In the genomic region with DNA sequence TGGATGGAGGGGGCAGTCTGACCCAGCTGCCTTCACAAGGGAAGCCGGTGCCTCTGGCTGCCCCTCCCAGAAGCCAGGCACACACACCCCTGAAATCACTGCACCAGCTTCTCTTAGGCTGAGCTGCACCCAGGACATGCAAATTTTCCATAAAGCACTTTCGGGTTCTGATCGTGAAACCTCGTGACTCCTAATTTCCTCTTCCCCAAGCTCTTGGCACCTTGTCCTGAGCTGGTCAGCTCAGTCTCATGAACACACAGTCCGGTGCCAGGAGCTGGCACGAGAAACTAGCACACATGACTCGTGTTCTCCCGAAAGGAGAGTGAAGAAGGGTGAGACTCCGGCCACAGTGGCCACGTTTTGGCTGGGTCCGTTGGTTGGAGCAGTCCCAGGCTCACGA, we compare ENCODE assay signal across 11 cellular contexts. TPM values are rescaled to one million over a fixed set of nuclear protein-coding genes. Genes with fewer than 3 reads are reported as not detected.
DNase-seq lines count a peak whose midpoint lies in the region; ATAC-seq and TF ChIP-seq lines count a peak whose summit lies in the region.
"Had no signal": no experiment of that assay in that cellular context is flagged by ENCODE, and none has a peak within 500 bp of the region (broad histone marks: within the 10 kb centered on the region; RNA-seq: fewer than 3 reads in every experiment).

No MANE protein-coding gene starts in this region.

- POLR2A ChIA-PET in WTC11 (lab: Charles Lee), result no interaction called here

- no peak for TF ChIP-seq CTCF in C4-2B (conservative IDR thresholded peaks at IDR 0.05)
- TF ChIP-seq CTCF in WTC11 (IDR thresholded peaks at IDR 0.05), result no peak
- no peak for TF ChIP-seq CTCF in retinal pigment epithelial cell (conservative IDR thresholded peaks at IDR 0.05; ENCODE audit: low read depth, low read length)

- DNase-seq in WTC11 (ENCODE audit: low spot score), result no peak
- peak; percentile 51 for DNase-seq in globus pallidus (ENCODE audit: low spot score)
- DNase-seq in retinal pigment epithelial cell (ENCODE audit: low read depth), result peak; percentile 97
- DNase-seq in NCI-H187 (lab: John Stamatoyannopoulos, UW), result no peak
- no peak for DNase-seq in activated T-cell treated with anti-CD3 and anti-CD28 coated beads, Interleukin-2, amount 50 U/mL, for 24 hours
- DNase-seq: activated CD4-positive, alpha-beta T cell treated with anti-CD3 and anti-CD28 coated beads, Interleukin-2, amount 50 U/mL, for 48 hours; CD8-positive, alpha-beta memory T cell; NCI-H82 had no signal

- H3K27ac Mint-ChIP-seq in WTC11, result 0 out of 2 replicates have a peak overlapping the region, but pooled peaks have one; percentile 33
- H3K27ac Mint-ChIP-seq in activated T-cell treated with anti-CD3 and anti-CD28 coated beads, Interleukin-2, amount 50 U/mL, for 24 hours, result no peak overlapping the region
- H3K27ac Mint-ChIP-seq: CD8-positive, alpha-beta memory T cell had no signal

- H3K27ac ChIP-seq in C4-2B, result peak overlapping the region; percentile 62

- peaks cover 12% of the 10 kb centered on the region for H3K27me3 Mint-ChIP-seq in WTC11 (ENCODE audit: low read depth)
- H3K27me3 Mint-ChIP-seq in activated T-cell treated with anti-CD3 and anti-CD28 coated beads, Interleukin-2, amount 50 U/mL, for 24 hours, result no peaks in the 10 kb centered on the region

- CTCF ChIA-PET in WTC11 (lab: Charles Lee), result interaction anchor here (0.5 to 3.8 kb wide), 7 partner anchors 12 to 133 kb away, joined by 3 to 99 read pairs (median 4); no protein-coding TSS in a partner anchor

- H3K9me3 Mint-ChIP-seq in WTC11, result no peaks in the 10 kb centered on the region
- H3K9me3 Mint-ChIP-seq in activated T-cell treated with anti-CD3 and anti-CD28 coated beads, Interleukin-2, amount 50 U/mL, for 24 hours, result no peaks in the 10 kb centered on the region
- H3K9me3 Mint-ChIP-seq: CD8-positive, alpha-beta memory T cell had no signal

- no peak overlapping the region for H3K4me3 Mint-ChIP-seq in WTC11
- H3K4me3 Mint-ChIP-seq in activated T-cell treated with anti-CD3 and anti-CD28 coated beads, Interleukin-2, amount 50 U/mL, for 24 hours, result no peak overlapping the region
- H3K4me3 Mint-ChIP-seq: CD8-positive, alpha-beta memory T cell had no signal

- peaks cover 12% of the 10 kb centered on the region for H3K4me1 Mint-ChIP-seq in WTC11
- H3K4me1 Mint-ChIP-seq in activated T-cell treated with anti-CD3 and anti-CD28 coated beads, Interleukin-2, amount 50 U/mL, for 24 hours (ENCODE audit: low read depth), result peaks cover 2% of the 10 kb centered on the region

- ATAC-seq in WTC11 (no peak), GM21717 (IDR thresholded peaks at IDR 0.05; ENCODE audit: unreplicated experiment) (no peak), HG02981 (IDR thresholded peaks at IDR 0.05; ENCODE audit: unreplicated experiment) (no peak)

- no peaks in the 10 kb centered on the region for H3K36me3 Mint-ChIP-seq in WTC11
- H3K36me3 Mint-ChIP-seq in activated T-cell treated with anti-CD3 and anti-CD28 coated beads, Interleukin-2, amount 50 U/mL, for 24 hours (ENCODE audit: low read depth), result no peaks in the 10 kb centered on the region
- H3K36me3 Mint-ChIP-seq: CD8-positive, alpha-beta memory T cell had no signal

- no peak overlapping the region for H3K4me3 ChIP-seq in retinal pigment epithelial cell (ENCODE audit: low read length)

TF ChIP-seq in WTC11, 78 proteins besides CTCF, POLR2A, EP300 and RAD21 (continues in another document):
- TF ChIP-seq, protein P1, sequence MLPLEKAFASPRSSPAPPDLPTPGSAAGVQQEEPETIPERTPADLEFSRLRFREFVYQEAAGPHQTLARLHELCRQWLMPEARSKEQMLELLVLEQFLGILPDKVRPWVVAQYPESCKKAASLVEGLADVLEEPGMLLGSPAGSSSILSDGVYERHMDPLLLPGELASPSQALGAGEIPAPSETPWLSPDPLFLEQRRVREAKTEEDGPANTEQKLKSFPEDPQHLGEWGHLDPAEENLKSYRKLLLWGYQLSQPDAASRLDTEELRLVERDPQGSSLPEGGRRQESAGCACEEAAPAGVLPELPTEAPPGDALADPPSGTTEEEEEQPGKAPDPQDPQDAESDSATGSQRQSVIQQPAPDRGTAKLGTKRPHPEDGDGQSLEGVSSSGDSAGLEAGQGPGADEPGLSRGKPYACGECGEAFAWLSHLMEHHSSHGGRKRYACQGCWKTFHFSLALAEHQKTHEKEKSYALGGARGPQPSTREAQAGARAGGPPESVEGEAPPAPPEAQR (CRISPR knock-in tag; IDR thresholded peaks at IDR 0.05), result no peak
- no peak for TF ChIP-seq NFATC4 (CRISPR knock-in tag; IDR thresholded peaks at IDR 0.05)
- TF ChIP-seq CBFB (CRISPR knock-in tag; IDR thresholded peaks at IDR 0.05; ENCODE audit: low read depth), result no peak
- TF ChIP-seq ATF1 (CRISPR knock-in tag; IDR thresholded peaks at IDR 0.05), result no peak
- TF ChIP-seq, protein P2, sequence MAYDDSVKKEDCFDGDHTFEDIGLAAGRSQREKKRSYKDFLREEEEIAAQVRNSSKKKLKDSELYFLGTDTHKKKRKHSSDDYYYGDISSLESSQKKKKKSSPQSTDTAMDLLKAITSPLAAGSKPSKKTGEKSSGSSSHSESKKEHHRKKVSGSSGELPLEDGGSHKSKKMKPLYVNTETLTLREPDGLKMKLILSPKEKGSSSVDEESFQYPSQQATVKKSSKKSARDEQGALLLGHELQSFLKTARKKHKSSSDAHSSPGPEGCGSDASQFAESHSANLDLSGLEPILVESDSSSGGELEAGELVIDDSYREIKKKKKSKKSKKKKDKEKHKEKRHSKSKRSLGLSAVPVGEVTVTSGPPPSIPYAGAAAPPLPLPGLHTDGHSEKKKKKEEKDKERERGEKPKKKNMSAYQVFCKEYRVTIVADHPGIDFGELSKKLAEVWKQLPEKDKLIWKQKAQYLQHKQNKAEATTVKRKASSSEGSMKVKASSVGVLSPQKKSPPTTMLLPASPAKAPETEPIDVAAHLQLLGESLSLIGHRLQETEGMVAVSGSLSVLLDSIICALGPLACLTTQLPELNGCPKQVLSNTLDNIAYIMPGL (CRISPR knock-in tag; IDR thresholded peaks at IDR 0.05), result no peak
- TF ChIP-seq, protein P3, sequence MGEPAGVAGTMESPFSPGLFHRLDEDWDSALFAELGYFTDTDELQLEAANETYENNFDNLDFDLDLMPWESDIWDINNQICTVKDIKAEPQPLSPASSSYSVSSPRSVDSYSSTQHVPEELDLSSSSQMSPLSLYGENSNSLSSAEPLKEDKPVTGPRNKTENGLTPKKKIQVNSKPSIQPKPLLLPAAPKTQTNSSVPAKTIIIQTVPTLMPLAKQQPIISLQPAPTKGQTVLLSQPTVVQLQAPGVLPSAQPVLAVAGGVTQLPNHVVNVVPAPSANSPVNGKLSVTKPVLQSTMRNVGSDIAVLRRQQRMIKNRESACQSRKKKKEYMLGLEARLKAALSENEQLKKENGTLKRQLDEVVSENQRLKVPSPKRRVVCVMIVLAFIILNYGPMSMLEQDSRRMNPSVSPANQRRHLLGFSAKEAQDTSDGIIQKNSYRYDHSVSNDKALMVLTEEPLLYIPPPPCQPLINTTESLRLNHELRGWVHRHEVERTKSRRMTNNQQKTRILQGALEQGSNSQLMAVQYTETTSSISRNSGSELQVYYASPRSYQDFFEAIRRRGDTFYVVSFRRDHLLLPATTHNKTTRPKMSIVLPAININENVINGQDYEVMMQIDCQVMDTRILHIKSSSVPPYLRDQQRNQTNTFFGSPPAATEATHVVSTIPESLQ (CRISPR knock-in tag; IDR thresholded peaks at IDR 0.05), result no peak
- no peak for TF ChIP-seq MXD4 (CRISPR knock-in tag; IDR thresholded peaks at IDR 0.05; ENCODE audit: borderline replicate concordance)
- no peak for TF ChIP-seq NR2C2 (CRISPR knock-in tag; IDR thresholded peaks at IDR 0.05)
- TF ChIP-seq, protein P4, sequence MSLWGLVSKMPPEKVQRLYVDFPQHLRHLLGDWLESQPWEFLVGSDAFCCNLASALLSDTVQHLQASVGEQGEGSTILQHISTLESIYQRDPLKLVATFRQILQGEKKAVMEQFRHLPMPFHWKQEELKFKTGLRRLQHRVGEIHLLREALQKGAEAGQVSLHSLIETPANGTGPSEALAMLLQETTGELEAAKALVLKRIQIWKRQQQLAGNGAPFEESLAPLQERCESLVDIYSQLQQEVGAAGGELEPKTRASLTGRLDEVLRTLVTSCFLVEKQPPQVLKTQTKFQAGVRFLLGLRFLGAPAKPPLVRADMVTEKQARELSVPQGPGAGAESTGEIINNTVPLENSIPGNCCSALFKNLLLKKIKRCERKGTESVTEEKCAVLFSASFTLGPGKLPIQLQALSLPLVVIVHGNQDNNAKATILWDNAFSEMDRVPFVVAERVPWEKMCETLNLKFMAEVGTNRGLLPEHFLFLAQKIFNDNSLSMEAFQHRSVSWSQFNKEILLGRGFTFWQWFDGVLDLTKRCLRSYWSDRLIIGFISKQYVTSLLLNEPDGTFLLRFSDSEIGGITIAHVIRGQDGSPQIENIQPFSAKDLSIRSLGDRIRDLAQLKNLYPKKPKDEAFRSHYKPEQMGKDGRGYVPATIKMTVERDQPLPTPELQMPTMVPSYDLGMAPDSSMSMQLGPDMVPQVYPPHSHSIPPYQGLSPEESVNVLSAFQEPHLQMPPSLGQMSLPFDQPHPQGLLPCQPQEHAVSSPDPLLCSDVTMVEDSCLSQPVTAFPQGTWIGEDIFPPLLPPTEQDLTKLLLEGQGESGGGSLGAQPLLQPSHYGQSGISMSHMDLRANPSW (CRISPR knock-in tag; conservative IDR thresholded peaks at IDR 0.05; ENCODE audit: low read depth), result no peak
- TF ChIP-seq, protein P5, sequence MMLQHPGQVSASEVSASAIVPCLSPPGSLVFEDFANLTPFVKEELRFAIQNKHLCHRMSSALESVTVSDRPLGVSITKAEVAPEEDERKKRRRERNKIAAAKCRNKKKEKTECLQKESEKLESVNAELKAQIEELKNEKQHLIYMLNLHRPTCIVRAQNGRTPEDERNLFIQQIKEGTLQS (CRISPR knock-in tag; conservative IDR thresholded peaks at IDR 0.05), result no peak
- TF ChIP-seq JAZF1 (CRISPR knock-in tag; IDR thresholded peaks at IDR 0.05), result no peak
- no peak for TF ChIP-seq ELF4 (CRISPR knock-in tag; IDR thresholded peaks at IDR 0.05; ENCODE audit: low read depth)
- TF ChIP-seq ZNF219 (CRISPR knock-in tag; IDR thresholded peaks at IDR 0.05; ENCODE audit: borderline replicate concordance), result no peak
- TF ChIP-seq, protein P6, sequence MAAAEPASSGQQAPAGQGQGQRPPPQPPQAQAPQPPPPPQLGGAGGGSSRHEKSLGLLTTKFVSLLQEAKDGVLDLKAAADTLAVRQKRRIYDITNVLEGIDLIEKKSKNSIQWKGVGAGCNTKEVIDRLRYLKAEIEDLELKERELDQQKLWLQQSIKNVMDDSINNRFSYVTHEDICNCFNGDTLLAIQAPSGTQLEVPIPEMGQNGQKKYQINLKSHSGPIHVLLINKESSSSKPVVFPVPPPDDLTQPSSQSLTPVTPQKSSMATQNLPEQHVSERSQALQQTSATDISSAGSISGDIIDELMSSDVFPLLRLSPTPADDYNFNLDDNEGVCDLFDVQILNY (CRISPR knock-in tag; IDR thresholded peaks at IDR 0.05), result no peak
- TF ChIP-seq HMGA2 (CRISPR knock-in tag; IDR thresholded peaks at IDR 0.05), result no peak

RNA-seq across cellular contexts. Expression of a gene that starts 9.0 kb away (rescaled TPM):
- total RNA-seq in WTC11 (2021), result 38.0 to 43.7 TPM (median 41.0 TPM) in 3 replicates

Comparison
In these comparisons a context has a peak if more than half of its experiments do, and no peak if none do; other contexts are left out.
1. DNase-seq: peak in globus pallidus (single experiment) and retinal pigment epithelial cell (single experiment); none in WTC11 (single experiment), NCI-H187 (0 of 2) and activated T-cell treated with anti-CD3 and anti-CD28 coated beads, Interleukin-2, amount 50 U/mL, for 24 hours (single experiment).